ENCODE assay signal across 2 cellular contexts in genomic region chr16:17468611-17469010, GRCh38.
TF ChIP-seq lines count a peak whose summit lies in the region.

No MANE protein-coding gene starts in this region.

TF ChIP-seq in SK-N-SH, 30 proteins besides CTCF, POLR2A, EP300 and RAD21 (continued from another document):
- TF ChIP-seq ZBTB33 (IDR thresholded peaks at IDR 0.05; ENCODE audit: borderline replicate concordance, low read depth) = no peak
- no peak for TF ChIP-seq GABPA (IDR thresholded peaks at IDR 0.05; ENCODE audit: low read depth)
- no peak for TF ChIP-seq USF2 (IDR thresholded peaks at IDR 0.05; ENCODE audit: borderline replicate concordance, low read depth, low read length)
- no peak for TF ChIP-seq MAX (IDR thresholded peaks at IDR 0.05; ENCODE audit: low read depth)
- no peak for TF ChIP-seq GATA2 (CRISPR knock-in tag; IDR thresholded peaks at IDR 0.05)
- TF ChIP-seq ELF1 (IDR thresholded peaks at IDR 0.05) = no peak
- no peak for TF ChIP-seq SMC3 (IDR thresholded peaks at IDR 0.05; ENCODE audit: low read depth, low read length)
- no peak for TF ChIP-seq FOXM1 (IDR thresholded peaks at IDR 0.05; ENCODE audit: low read depth)
- no peak for TF ChIP-seq REST (IDR thresholded peaks at IDR 0.05; ENCODE audit: low read depth, low read length)
- no peak for TF ChIP-seq YY1 (IDR thresholded peaks at IDR 0.05; ENCODE audit: low read depth)
- no peak for TF ChIP-seq IRF3 (IDR thresholded peaks at IDR 0.05; ENCODE audit: low read depth, low read length)
- no peak for TF ChIP-seq JUND (IDR thresholded peaks at IDR 0.05)
- TF ChIP-seq FOXJ3 (CRISPR knock-in tag; IDR thresholded peaks at IDR 0.05) = no peak
- TF ChIP-seq SIN3A (IDR thresholded peaks at IDR 0.05; ENCODE audit: borderline replicate concordance, low read depth, low read length) = no peak
- no peak for TF ChIP-seq CHD2 (IDR thresholded peaks at IDR 0.05; ENCODE audit: low read length, partially characterized antibody)
- no peak for TF ChIP-seq TAF1 (IDR thresholded peaks at IDR 0.05; ENCODE audit: borderline replicate concordance, low read depth, low read length)

TF ChIP-seq in SK-N-SH treated with all-trans-retinoic acid at 6 μM for 48 hours, 23 proteins besides CTCF, POLR2A, EP300 and RAD21 (continued from another document):
- TF ChIP-seq GLIS3 (CRISPR knock-in tag; IDR thresholded peaks at IDR 0.05) (no peak), ZC3H10 (CRISPR knock-in tag; IDR thresholded peaks at IDR 0.05) (no peak), CSRNP3 (CRISPR knock-in tag; IDR thresholded peaks at IDR 0.05) (no peak), ZFP3 (CRISPR knock-in tag; IDR thresholded peaks at IDR 0.05) (no peak), ARNTL (CRISPR knock-in tag; IDR thresholded peaks at IDR 0.05; ENCODE audit: borderline replicate concordance, low read depth) (no peak), BACH2 (CRISPR knock-in tag; IDR thresholded peaks at IDR 0.05; ENCODE audit: borderline replicate concordance) (no peak), POU6F1 (CRISPR knock-in tag; IDR thresholded peaks at IDR 0.05; ENCODE audit: borderline replicate concordance, low read depth) (no peak), TSHZ2 (CRISPR knock-in tag; IDR thresholded peaks at IDR 0.05) (no peak), ZFP30 (CRISPR knock-in tag; IDR thresholded peaks at IDR 0.05) (no peak)
TF ChIP-seq in SK-N-SH treated with all-trans-retinoic acid at 6 μM for 48 hours: peak in this region for 0.
